Comparison of ENCODE assay signal across 17 cellular contexts in the genomic region with DNA sequence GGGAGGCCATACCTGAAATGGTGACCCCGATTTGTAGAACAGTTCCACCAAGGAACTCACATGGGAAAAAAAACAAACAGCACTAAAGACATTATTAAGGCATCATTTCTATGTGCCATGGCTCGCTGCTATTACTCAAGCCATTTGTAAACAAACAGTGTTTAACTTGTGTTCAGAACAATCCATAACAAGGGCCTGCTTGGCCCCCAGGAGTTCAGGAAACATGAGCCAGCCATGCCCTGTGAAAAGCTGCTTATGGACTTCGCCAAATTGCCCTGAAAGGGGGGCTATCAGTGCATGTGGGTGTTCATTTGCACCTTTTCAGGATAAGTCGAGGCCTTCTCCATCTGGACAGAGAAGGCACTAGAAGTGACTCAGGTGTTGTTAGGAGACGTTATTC. TPM values are rescaled to one million over a fixed set of nuclear protein-coding genes. Genes with fewer than 3 reads are reported as not detected.
"Had no signal": no experiment of that assay in that cellular context is flagged by ENCODE, and none has a peak within 500 bp of the region (broad histone marks: within the 10 kb centered on the region; RNA-seq: fewer than 3 reads in every experiment).

No MANE protein-coding gene starts in this region.

- H3K9me3 ChIP-seq: ascending aorta, breast epithelium, gastrocnemius medialis, heart right ventricle, neutrophil, tibial nerve, vagina had no signal

- DNase-seq: activated CD4-positive, alpha-beta memory T cell treated with anti-CD3 and anti-CD28 coated beads, Interleukin-2, amount 10 ng/mL, durations not matched to agents 7 days and 5 days; activated naive CD4-positive, alpha-beta T cell treated with anti-CD3 and anti-CD28 coated beads, Interleukin-2, amount 10 ng/mL, durations not matched to agents 7 days and 5 days; activated T-cell treated with anti-CD3 and anti-CD28 coated beads, Interleukin-2, amount 50 U/mL, for 24 hours; erythroblast; gastrocnemius medialis; heart right ventricle; left cardiac atrium; mammary epithelial cell; naive B cell; retina; stimulated activated CD4-positive, alpha-beta T cell treated with anti-CD3 and anti-CD28 coated beads, Interleukin-2, amount 100 ng/mL, for 48 hours; stimulated activated naive B cell treated with anti-CD40 and anti-IgM and Interleukin-4, amounts not matched to agents 10 μg/mL and 1 μg/mL and 100 μg/mL, for 72 hours had no signal

- H3K27ac ChIP-seq: ascending aorta, breast epithelium, gastrocnemius medialis, heart right ventricle, neutrophil, tibial nerve, vagina had no signal

- H3K4me1 ChIP-seq: ascending aorta, breast epithelium, gastrocnemius medialis, heart right ventricle, vagina had no signal

- H3K36me3 ChIP-seq: breast epithelium had no signal

- H3K4me3 ChIP-seq: ascending aorta, breast epithelium, gastrocnemius medialis, heart right ventricle, tibial nerve, vagina had no signal

- ATAC-seq: gastrocnemius medialis; heart right ventricle; left cardiac atrium; stimulated activated naive B cell treated with anti-CD40 and anti-IgM and Interleukin-4, amounts not matched to agents 10 μg/mL and 1 μg/mL and 100 μg/mL, for 72 hours had no signal

- H3K27me3 ChIP-seq: ascending aorta, breast epithelium, gastrocnemius medialis, heart right ventricle, neutrophil, tibial nerve, vagina had no signal

RNA-seq across cellular contexts. Expression of gene POLR3K, which starts 8.0 kb away (rescaled TPM):
- total RNA-seq: ascending aorta had no signal

RNA-seq across cellular contexts. Expression of gene SNRNP25, which starts 8.2 kb away (rescaled TPM):
- total RNA-seq: ascending aorta had no signal
